Comparison of ENCODE assay signal across 8 cellular contexts in the genomic region with DNA sequence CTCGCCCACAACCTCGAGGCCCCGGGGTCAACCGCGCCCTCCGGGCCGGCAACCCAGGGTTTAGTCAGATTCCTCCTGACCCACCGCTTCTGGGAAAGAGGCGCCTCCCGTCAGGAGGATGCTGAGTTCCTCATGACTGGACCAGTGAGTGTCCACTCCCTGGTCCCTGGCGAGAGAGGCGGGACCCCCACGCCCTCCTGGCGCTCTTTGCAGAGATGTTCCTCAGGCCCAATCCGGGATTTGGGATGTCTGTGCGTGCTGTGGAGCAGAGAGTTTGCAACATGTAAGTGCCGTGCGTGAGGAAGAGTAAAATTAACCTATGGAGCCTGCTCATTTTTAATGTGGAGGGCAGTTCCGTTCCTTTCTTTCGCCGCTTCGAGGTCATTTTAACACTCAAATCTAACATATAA. TPM values are rescaled to one million over a fixed set of nuclear protein-coding genes. Genes with fewer than 3 reads are reported as not detected.
DNase-seq lines count a peak whose midpoint lies in the region; FAIRE-seq and TF ChIP-seq lines count a peak whose summit lies in the region.

No MANE protein-coding gene starts in this region.

- peak overlapping the region; percentile 56; the same call in 1 of the 2 replicates for H2AFZ ChIP-seq in PC-9
- H2AFZ ChIP-seq in mesenchymal stem cell (ENCODE audit: low read depth, low read length), result no peak overlapping the region

- TF ChIP-seq CTCF in PC-9 (conservative IDR thresholded peaks at IDR 0.05), result no peak

- H3K27me3 Mint-ChIP-seq in dendritic cell treated with granulocyte-macrophage colony-stimulating factor and Interleukin-4, amounts not matched to agents 40 ng/mL and 50 ng/mL, for 4 days, result no peaks in the 10 kb centered on the region

- peak overlapping the region; percentile 95 for H3K27ac ChIP-seq in PC-9
- H3K27ac ChIP-seq in mesenchymal stem cell (ENCODE audit: low read length, poor library complexity, severe bottlenecking), result peak overlapping the region; percentile 93
- H3K27ac ChIP-seq in urinary bladder (ENCODE audit: low read depth), result peak overlapping the region; percentile 98

- DNase-seq in GM03348 (ENCODE audit: low spot score) (peak; percentile 91), PC-9 (no peak), mesenchymal stem cell (peak; percentile 91), HTR-8/SVneo (ENCODE audit: insufficient read length, low spot score) (no peak), NCI-H2107 treated with DMSO at 0.1 percent for 48 hours (lab: John Stamatoyannopoulos, UW; ENCODE audit: unreplicated experiment) (no peak), inferior parietal cortex (ENCODE audit: extremely low spot score) (no peak)

- CTCF ChIA-PET in PC-9 (lab: Charles Lee), result no interaction called here

- H4K91ac ChIP-seq in mesenchymal stem cell (ENCODE audit: low read length), result peak overlapping the region; percentile 98

- peaks cover 27% of the 10 kb centered on the region for H3K9me3 Mint-ChIP-seq in dendritic cell treated with granulocyte-macrophage colony-stimulating factor and Interleukin-4, amounts not matched to agents 40 ng/mL and 50 ng/mL, for 4 days

- H3K9me2 ChIP-seq in PC-9 (ENCODE audit: insufficient read depth), result no peaks in the 10 kb centered on the region

- no peak overlapping the region for H2BK5ac ChIP-seq in mesenchymal stem cell (ENCODE audit: low read depth, low read length, poor library complexity, severe bottlenecking)

- H3K4me1 Mint-ChIP-seq in dendritic cell treated with granulocyte-macrophage colony-stimulating factor and Interleukin-4, amounts not matched to agents 40 ng/mL and 50 ng/mL, for 4 days (ENCODE audit: low read depth), result peaks cover 19% of the 10 kb centered on the region

- intact Hi-C loops in PC-9 (cut with micrococcal nuclease; ENCODE audit: unreplicated experiment), result loop anchor here (5.0 kb wide), 2 partner anchors 61 to 169 kb away; a partner anchor contains a TSS
- intact Hi-C loops in dendritic cell treated with granulocyte-macrophage colony-stimulating factor and Interleukin-4, amounts not matched to agents 40 ng/mL and 50 ng/mL, for 4 days (cut with micrococcal nuclease), result loop anchor here (5.0 kb wide), 1 partner anchor 71 kb away; a partner anchor contains a TSS

- 0% methylated on average over 16 of the region's 22 CpGs for WGBS in mesenchymal stem cell
- WGBS in urinary bladder, result under 1% methylated on average over 22 of the region's 22 CpGs

- peak overlapping the region; percentile 93 for H3K27ac Mint-ChIP-seq in dendritic cell treated with granulocyte-macrophage colony-stimulating factor and Interleukin-4, amounts not matched to agents 40 ng/mL and 50 ng/mL, for 4 days

- POLR2A ChIA-PET in PC-9 (lab: Charles Lee; ENCODE audit: unreplicated experiment), result interaction anchor here (0.5 to 1.3 kb wide), 5 partner anchors 33 to 1988 kb away, joined by 3 to 18 read pairs (median 5); a partner anchor contains a TSS

- H2BK120ac ChIP-seq in mesenchymal stem cell (ENCODE audit: low read depth, low read length), result peak overlapping the region; percentile 38

- H3K4me2 ChIP-seq in PC-9 (peak overlapping the region; percentile 73), mesenchymal stem cell (ENCODE audit: low read length, poor library complexity, severe bottlenecking) (peak overlapping the region; percentile 31)

- H3K79me1 ChIP-seq in mesenchymal stem cell (replicated peaks; ENCODE audit: low read length, poor library complexity, severe bottlenecking), result peaks cover 15% of the 10 kb centered on the region

- H3K9me3 ChIP-seq in PC-9 (ENCODE audit: insufficient read depth, low read depth) (peaks cover 26% of the 10 kb centered on the region), mesenchymal stem cell (ENCODE audit: control insufficient read depth, low read length) (peaks cover 5% of the 10 kb centered on the region)

- H3K4ac ChIP-seq in mesenchymal stem cell (ENCODE audit: low read depth in 1 of 2, low read length in 2 of 2), result peak overlapping the region; percentile 92 to 99

- peak overlapping the region; percentile 73 for H2BK15ac ChIP-seq in mesenchymal stem cell (ENCODE audit: low read depth, poor library complexity, severe bottlenecking)

- peak overlapping the region; percentile 98 for H3K9ac ChIP-seq in mesenchymal stem cell (ENCODE audit: low read length)

- H3K79me2 ChIP-seq in PC-9 (ENCODE audit: low read depth), result peaks cover 80% of the 10 kb centered on the region

- H3K36me3 ChIP-seq in PC-9 (ENCODE audit: low read depth) (peaks cover 43% of the 10 kb centered on the region), mesenchymal stem cell (ENCODE audit: control insufficient read depth in 1 of 2, insufficient read depth in 2 of 2, low read depth in 1 of 2, low read length in 2 of 2) (peaks cover 13% of the 10 kb centered on the region in 2 experiments), urinary bladder (ENCODE audit: insufficient read depth) (no peaks in the 10 kb centered on the region)

- no peak overlapping the region for H3K23ac ChIP-seq in mesenchymal stem cell (ENCODE audit: low read length in 2 of 2)

- H2AK5ac ChIP-seq in mesenchymal stem cell (ENCODE audit: low read length, severe bottlenecking), result no peak overlapping the region

- H3F3A ChIP-seq in PC-9 (ENCODE audit: insufficient read depth, low read depth), result peaks cover 22% of the 10 kb centered on the region

- H4K20me1 ChIP-seq in PC-9 (ENCODE audit: insufficient read depth), result peaks cover 5% of the 10 kb centered on the region

- no peaks in the 10 kb centered on the region for H3K27me3 ChIP-seq in PC-9 (ENCODE audit: insufficient read depth, low read depth)
- no peaks in the 10 kb centered on the region for H3K27me3 ChIP-seq in mesenchymal stem cell (ENCODE audit: control insufficient read depth in 1 of 2, insufficient read depth in 1 of 2, low read length in 2 of 2)

- peak overlapping the region; percentile 5 to 93 for H3K18ac ChIP-seq in mesenchymal stem cell (ENCODE audit: low read depth in 1 of 2, low read length in 2 of 2)

- peak overlapping the region in 1 of 2 experiments; percentile 25 for H2BK12ac ChIP-seq in mesenchymal stem cell (ENCODE audit: low read length in 2 of 2)

- TSS peak; percentile 72 for BruUV-seq in PC-9 (replicated peaks; lab: Mats Ljungman, UMichigan)

- H3K4me3 Mint-ChIP-seq in dendritic cell treated with granulocyte-macrophage colony-stimulating factor and Interleukin-4, amounts not matched to agents 40 ng/mL and 50 ng/mL, for 4 days, result peak overlapping the region; percentile 99

- FAIRE-seq in HTR-8/SVneo (lab: Jason Lieb, UNC), result no peak

- H3K4me1 ChIP-seq in PC-9 (replicated peaks; ENCODE audit: insufficient read depth), result peaks cover 34% of the 10 kb centered on the region
- H3K4me1 ChIP-seq in mesenchymal stem cell (ENCODE audit: control insufficient read depth, insufficient read depth, low read depth, low read length), result peaks cover 11% of the 10 kb centered on the region
- no peaks in the 10 kb centered on the region for H3K4me1 ChIP-seq in urinary bladder (ENCODE audit: insufficient read depth)

- no peak overlapping the region for H3K14ac ChIP-seq in mesenchymal stem cell (ENCODE audit: low read length in 2 of 2)

- peak overlapping the region; percentile 98 for H4K8ac ChIP-seq in mesenchymal stem cell (ENCODE audit: low read length)

- H3K4me3 ChIP-seq in PC-9, result peak overlapping the region; percentile 78
- peak overlapping the region; percentile 94 to 98 for H3K4me3 ChIP-seq in mesenchymal stem cell (ENCODE audit: insufficient read depth in 1 of 2, low read depth in 1 of 2, low read length in 2 of 2)
- peak overlapping the region; percentile 81 for H3K4me3 ChIP-seq in urinary bladder (ENCODE audit: low read depth, low read length)

- H3K36me3 Mint-ChIP-seq in dendritic cell treated with granulocyte-macrophage colony-stimulating factor and Interleukin-4, amounts not matched to agents 40 ng/mL and 50 ng/mL, for 4 days (ENCODE audit: low read depth), result peaks cover 44% of the 10 kb centered on the region

RNA-seq across cellular contexts. Expression of a gene that starts 0.8 kb away (rescaled TPM):
- 88.6 and 98.5 TPM in 2 replicates for total RNA-seq in PC-9 (2021)
- 56.0 TPM for polyA plus RNA-seq in mesenchymal stem cell (2013, experiment 1 of 2)
- 52.3 TPM for polyA plus RNA-seq in mesenchymal stem cell (2013, experiment 2 of 2)
- total RNA-seq in urinary bladder, result 75.3 TPM
- polyA plus RNA-seq in urinary bladder, result 23.7 TPM

Comparison
In these comparisons a context has a peak if more than half of its experiments do, and no peak if none do; other contexts are left out.
1. DNase-seq: peak in GM03348 (single experiment) and mesenchymal stem cell (single experiment); none in PC-9 (0 of 2), HTR-8/SVneo (single experiment), NCI-H2107 treated with DMSO at 0.1 percent for 48 hours (single experiment) and inferior parietal cortex (single experiment).
2. Peak in every context shown above with its lines, with median percentiles within 50 percentile points of each other: H3K27ac ChIP-seq and H3K4me3 ChIP-seq.